1 cellular context compared by ENCODE assay signal in genomic region chr3:76651784-76652183, GRCh38.
TF ChIP-seq lines count a peak whose summit lies in the region.

No MANE protein-coding gene starts in this region.

TF ChIP-seq in GM23338, 12 proteins besides CTCF, POLR2A, EP300 and RAD21 (continued from another document):
- TF ChIP-seq ZNF462 (CRISPR knock-in tag; IDR thresholded peaks at IDR 0.05), result no peak
- TF ChIP-seq EZH2 (IDR thresholded peaks at IDR 0.05; ENCODE audit: low read depth, unreplicated experiment), result no peak
- TF ChIP-seq STAT1 (IDR thresholded peaks at IDR 0.05; ENCODE audit: unreplicated experiment), result no peak
